1 cellular context compared by ENCODE assay signal in the genomic region with DNA sequence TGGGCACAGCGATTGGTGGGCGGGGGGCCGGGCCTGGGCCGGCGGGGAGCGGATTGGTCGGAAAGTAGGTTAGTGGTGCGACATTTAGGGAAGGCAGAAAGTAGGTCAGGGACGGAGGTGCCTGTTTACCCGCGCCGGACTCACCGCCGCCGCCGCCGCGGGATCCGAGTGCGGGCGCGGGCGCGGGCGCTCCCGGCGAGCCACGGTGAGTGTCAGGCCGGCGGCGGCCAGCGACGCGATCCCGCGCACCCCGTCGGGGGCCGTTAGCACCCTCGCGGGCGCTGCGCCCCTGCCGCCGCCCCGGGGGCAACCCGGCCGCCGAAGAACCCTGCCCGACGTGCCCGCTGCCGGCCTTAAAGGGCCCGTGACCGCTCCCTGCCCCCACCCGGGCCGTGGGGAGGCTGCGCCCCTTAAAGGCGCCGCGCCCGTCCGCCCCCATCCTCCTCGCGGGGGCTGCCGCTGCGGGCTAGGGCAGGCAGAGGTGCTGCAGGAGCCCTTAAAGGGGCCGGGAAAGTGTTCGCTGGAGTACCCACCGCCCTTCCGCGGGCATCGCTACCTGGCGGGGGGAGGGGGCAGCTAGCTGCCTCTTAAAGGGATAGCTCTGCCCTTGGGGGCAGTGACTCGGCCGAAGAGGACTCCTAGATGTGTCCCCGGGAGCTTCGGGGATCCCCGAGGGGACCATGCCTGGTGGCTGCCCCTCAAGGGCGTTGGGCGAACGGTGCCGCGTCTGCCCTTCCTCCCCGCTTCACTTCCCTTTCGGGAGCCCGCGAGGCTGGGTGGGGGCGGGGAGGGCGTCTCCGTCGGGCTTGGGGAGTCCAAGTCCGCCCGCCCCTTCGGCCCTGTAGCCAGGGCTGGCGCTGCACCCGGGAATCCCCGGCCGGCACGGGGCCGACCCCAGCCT.
TF ChIP-seq lines count a peak whose summit lies in the region.

A gene (plus strand): TSS at position 72 of the 901 bp plus-strand sequence. CDS start 76,519 bp downstream, outside the sequence.

TF ChIP-seq in GM23338, 12 proteins besides CTCF, POLR2A, EP300 and RAD21 (continued from another document):
- TF ChIP-seq, protein P1, sequence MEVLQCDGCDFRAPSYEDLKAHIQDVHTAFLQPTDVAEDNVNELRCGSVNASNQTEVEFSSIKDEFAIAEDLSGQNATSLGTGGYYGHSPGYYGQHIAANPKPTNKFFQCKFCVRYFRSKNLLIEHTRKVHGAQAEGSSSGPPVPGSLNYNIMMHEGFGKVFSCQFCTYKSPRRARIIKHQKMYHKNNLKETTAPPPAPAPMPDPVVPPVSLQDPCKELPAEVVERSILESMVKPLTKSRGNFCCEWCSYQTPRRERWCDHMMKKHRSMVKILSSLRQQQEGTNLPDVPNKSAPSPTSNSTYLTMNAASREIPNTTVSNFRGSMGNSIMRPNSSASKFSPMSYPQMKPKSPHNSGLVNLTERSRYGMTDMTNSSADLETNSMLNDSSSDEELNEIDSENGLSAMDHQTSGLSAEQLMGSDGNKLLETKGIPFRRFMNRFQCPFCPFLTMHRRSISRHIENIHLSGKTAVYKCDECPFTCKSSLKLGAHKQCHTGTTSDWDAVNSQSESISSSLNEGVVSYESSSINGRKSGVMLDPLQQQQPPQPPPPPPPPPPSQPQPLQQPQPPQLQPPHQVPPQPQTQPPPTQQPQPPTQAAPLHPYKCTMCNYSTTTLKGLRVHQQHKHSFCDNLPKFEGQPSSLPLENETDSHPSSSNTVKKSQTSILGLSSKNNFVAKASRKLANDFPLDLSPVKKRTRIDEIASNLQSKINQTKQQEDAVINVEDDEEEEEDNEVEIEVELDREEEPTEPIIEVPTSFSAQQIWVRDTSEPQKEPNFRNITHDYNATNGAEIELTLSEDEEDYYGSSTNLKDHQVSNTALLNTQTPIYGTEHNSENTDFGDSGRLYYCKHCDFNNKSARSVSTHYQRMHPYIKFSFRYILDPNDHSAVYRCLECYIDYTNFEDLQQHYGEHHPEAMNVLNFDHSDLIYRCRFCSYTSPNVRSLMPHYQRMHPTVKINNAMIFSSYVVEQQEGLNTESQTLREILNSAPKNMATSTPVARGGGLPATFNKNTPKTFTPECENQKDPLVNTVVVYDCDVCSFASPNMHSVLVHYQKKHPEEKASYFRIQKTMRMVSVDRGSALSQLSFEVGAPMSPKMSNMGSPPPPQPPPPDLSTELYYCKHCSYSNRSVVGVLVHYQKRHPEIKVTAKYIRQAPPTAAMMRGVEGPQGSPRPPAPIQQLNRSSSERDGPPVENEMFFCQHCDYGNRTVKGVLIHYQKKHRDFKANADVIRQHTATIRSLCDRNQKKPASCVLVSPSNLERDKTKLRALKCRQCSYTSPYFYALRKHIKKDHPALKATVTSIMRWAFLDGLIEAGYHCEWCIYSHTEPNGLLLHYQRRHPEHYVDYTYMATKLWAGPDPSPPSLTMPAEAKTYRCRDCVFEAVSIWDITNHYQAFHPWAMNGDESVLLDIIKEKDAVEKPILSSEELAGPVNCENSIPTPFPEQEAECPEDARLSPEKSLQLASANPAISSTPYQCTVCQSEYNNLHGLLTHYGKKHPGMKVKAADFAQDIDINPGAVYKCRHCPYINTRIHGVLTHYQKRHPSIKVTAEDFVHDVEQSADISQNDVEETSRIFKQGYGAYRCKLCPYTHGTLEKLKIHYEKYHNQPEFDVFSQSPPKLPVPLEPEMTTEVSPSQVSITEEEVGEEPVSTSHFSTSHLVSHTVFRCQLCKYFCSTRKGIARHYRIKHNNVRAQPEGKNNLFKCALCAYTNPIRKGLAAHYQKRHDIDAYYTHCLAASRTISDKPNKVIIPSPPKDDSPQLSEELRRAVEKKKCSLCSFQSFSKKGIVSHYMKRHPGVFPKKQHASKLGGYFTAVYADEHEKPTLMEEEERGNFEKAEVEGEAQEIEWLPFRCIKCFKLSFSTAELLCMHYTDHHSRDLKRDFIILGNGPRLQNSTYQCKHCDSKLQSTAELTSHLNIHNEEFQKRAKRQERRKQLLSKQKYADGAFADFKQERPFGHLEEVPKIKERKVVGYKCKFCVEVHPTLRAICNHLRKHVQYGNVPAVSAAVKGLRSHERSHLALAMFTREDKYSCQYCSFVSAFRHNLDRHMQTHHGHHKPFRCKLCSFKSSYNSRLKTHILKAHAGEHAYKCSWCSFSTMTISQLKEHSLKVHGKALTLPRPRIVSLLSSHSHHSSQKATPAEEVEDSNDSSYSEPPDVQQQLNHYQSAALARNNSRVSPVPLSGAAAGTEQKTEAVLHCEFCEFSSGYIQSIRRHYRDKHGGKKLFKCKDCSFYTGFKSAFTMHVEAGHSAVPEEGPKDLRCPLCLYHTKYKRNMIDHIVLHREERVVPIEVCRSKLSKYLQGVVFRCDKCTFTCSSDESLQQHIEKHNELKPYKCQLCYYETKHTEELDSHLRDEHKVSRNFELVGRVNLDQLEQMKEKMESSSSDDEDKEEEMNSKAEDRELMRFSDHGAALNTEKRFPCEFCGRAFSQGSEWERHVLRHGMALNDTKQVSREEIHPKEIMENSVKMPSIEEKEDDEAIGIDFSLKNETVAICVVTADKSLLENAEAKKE (CRISPR knock-in tag; IDR thresholded peaks at IDR 0.05): no peak
- TF ChIP-seq CREB1 (CRISPR knock-in tag; IDR thresholded peaks at IDR 0.05; ENCODE audit: low read depth): no peak
- no peak for TF ChIP-seq POLR2AphosphoS5 (IDR thresholded peaks at IDR 0.05; ENCODE audit: low read depth)
TF ChIP-seq in GM23338: peak in this region for 0.
